9 cellular contexts compared by ENCODE assay signal in genomic region chr17:61639818-61640217, GRCh38. TPM values are rescaled to one million over a fixed set of nuclear protein-coding genes. Genes with fewer than 3 reads are reported as not detected.
"Had no signal": no experiment of that assay in that cellular context is flagged by ENCODE, and none has a peak within 500 bp of the region (broad histone marks: within the 10 kb centered on the region; RNA-seq: fewer than 3 reads in every experiment).

No MANE protein-coding gene starts in this region.

- H3K36me3 Mint-ChIP-seq: IgD-negative memory B cell had no signal

- H3K27ac Mint-ChIP-seq: IgD-negative memory B cell had no signal

- H3K9ac ChIP-seq: KMS-11 had no signal

- ATAC-seq: HepG2 had no signal

- H3K27ac ChIP-seq: HL-60, KMS-11 had no signal

- H3K4me3 Mint-ChIP-seq: IgD-negative memory B cell had no signal

- FAIRE-seq: HepG2 had no signal

- DNase-seq: IMR-90, KBM-7, KG1 had no signal

- H3K4me2 ChIP-seq: KMS-11 had no signal

RNA-seq across cellular contexts. Expression of gene NACA2, which starts 48.8 kb away (rescaled TPM):
- total RNA-seq: HepG2, HT-29, HT1080, IMR-90 had no signal
- polyA plus RNA-seq: IgD-negative memory B cell, IMR-90 had no signal
